In genomic region chr2:237723613-237724012, GRCh38 we compare ENCODE assay signal across 8 cellular contexts.
DNase-seq lines count a peak whose midpoint lies in the region; ATAC-seq, FAIRE-seq and TF ChIP-seq lines count a peak whose summit lies in the region.

No MANE protein-coding gene starts in this region.

- H3K9ac ChIP-seq in kidney (ENCODE audit: low read length in 2 of 2): no peak overlapping the region

- H3K36me3 ChIP-seq in kidney (ENCODE audit: control insufficient read depth in 1 of 2, insufficient read depth in 2 of 2, low read length in 2 of 2): no peaks in the 10 kb centered on the region

- H3K27ac ChIP-seq in kidney (ENCODE audit: low read depth in 2 of 2, low read length in 2 of 2): no peak overlapping the region

- DNase-seq in GM13977 (ENCODE audit: low spot score): peak; percentile 34
- DNase-seq in SK-MEL-5 (ENCODE audit: low read depth, low spot score): peak; percentile 41
- peak; percentile 74 for DNase-seq in cardiac septum (ENCODE audit: low spot score)
- no peak for DNase-seq in GOT3 (lab: John Stamatoyannopoulos, UW)
- no peak for DNase-seq in kidney
- DNase-seq in stimulated activated naive CD4-positive, alpha-beta T cell (lab: John Stamatoyannopoulos, UW): no peak
- no peak for DNase-seq in activated CD4-positive, CD25-positive, alpha-beta regulatory T cell treated with anti-CD3 and anti-CD28 coated beads, Interleukin-2, amount 50 U/mL, for 72 hours

- intact Hi-C loops in cardiac septum (cut with DNase I): no loop called here
- intact Hi-C loops in kidney (cut with DNase I): no loop called here

- in situ Hi-C loops in GM13977 (cut with MboI; ENCODE audit: low pct_unique_long_range_greater_than_20kb, low sequenced_read_pairs, unreplicated experiment) (no loop called here), SK-MEL-5 (cut with HindIII; ENCODE audit: low pct_unique_long_range_greater_than_20kb, low sequenced_read_pairs) (no loop called here)

- no peaks in the 10 kb centered on the region for H3K9me3 ChIP-seq in kidney (ENCODE audit: control insufficient read depth in 1 of 2, low read length in 2 of 2)

- ATAC-seq in HG03025 (IDR thresholded peaks at IDR 0.05; ENCODE audit: low FRiP score, unreplicated experiment): peak; percentile 69

- H3K4me3 ChIP-seq in kidney (ENCODE audit: low read length in 2 of 2): no peak overlapping the region

- TF ChIP-seq CTCF in GM13977 (IDR thresholded peaks at IDR 0.05; ENCODE audit: extremely low read depth, insufficient read depth, missing control alignments) (no peak), kidney (IDR thresholded peaks at IDR 0.05; ENCODE audit: borderline replicate concordance, extremely low read depth, insufficient read depth) (no peak)

- no peak for FAIRE-seq in kidney (lab: Jason Lieb, UNC)

- H3K4me1 ChIP-seq in kidney (ENCODE audit: control insufficient read depth in 1 of 2, insufficient read depth in 1 of 2, low read depth in 1 of 2, low read length in 2 of 2): peaks cover 23 to 27% of the 10 kb centered on the region in 2 donors

Comparison
In these comparisons a context has a peak if more than half of its experiments do, and no peak if none do; other contexts are left out.
1. DNase-seq: peak in GM13977 (single experiment), SK-MEL-5 (single experiment) and cardiac septum (single experiment); none in GOT3 (single experiment), kidney (single experiment), stimulated activated naive CD4-positive, alpha-beta T cell (0 of 6) and activated CD4-positive, CD25-positive, alpha-beta regulatory T cell treated with anti-CD3 and anti-CD28 coated beads, Interleukin-2, amount 50 U/mL, for 72 hours (single experiment).